In the genomic region with DNA sequence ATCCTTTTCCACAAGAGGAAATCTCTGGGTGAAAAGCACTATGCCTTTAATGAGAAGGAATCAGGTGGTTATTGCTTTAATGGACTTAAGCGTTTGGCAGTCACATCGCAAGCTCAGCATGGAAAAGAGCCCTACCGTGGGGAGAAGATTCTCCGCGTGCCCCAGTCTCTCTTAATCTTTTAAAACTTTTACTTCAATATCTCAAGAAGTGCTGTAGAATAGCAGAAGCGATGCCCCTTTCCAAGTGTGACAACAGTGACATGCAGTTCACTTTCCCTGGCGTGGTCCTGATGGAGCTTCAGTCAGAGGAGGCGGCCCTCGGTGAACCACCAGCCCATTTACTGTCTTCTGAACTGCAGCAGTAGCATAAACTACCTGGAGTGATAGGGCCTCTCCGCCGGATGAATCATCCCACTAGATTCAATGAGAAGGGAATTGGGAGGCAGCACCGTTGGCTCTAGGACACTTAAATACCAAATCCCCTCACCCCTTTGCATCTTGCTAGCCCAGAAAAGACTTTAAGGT, we compare ENCODE assay signal across 12 cellular contexts.
"Had no signal": no experiment of that assay in that cellular context is flagged by ENCODE, and none has a peak within 500 bp of the region (broad histone marks: within the 10 kb centered on the region; RNA-seq: fewer than 3 reads in every experiment).

No MANE protein-coding gene starts in this region.

- H3K27ac Mint-ChIP-seq: activated naive CD4-positive, alpha-beta T cell treated with anti-CD3 and anti-CD28 coated beads for 36 hours; activated naive CD8-positive, alpha-beta T cell treated with anti-CD3 and anti-CD28 coated beads, Interleukin-2, amount 50 U/mL, for 24 hours; activated T-helper 2 cell treated with anti-CD3 and anti-CD28 coated beads, Interferon-gamma antibody, Interleukin-2, Interleukin-4, amounts not matched to agents 10 μg/mL and 5 μg/mL and 100 μg/mL, durations not matched to agents 14 hours and 24 hours and 36 hours had no signal

- H3K27me3 ChIP-seq: gastrocnemius medialis, pancreas had no signal

- H3K27ac ChIP-seq: epithelial cell of prostate, gastrocnemius medialis, heart right ventricle, pancreas, sigmoid colon, spleen, stomach, thoracic aorta had no signal

- H3K4me1 Mint-ChIP-seq: activated naive CD8-positive, alpha-beta T cell treated with anti-CD3 and anti-CD28 coated beads, Interleukin-2, amount 50 U/mL, for 24 hours had no signal

- ATAC-seq: gastrocnemius medialis had no signal

- H3K36me3 ChIP-seq: gastrocnemius medialis, heart right ventricle, pancreas, sigmoid colon, spleen, stomach, thoracic aorta had no signal

- H3K9me3 ChIP-seq: gastrocnemius medialis, pancreas had no signal

- H3K4me1 ChIP-seq: gastrocnemius medialis, heart right ventricle, pancreas, sigmoid colon, spleen, stomach had no signal

- DNase-seq: gastrocnemius medialis, sigmoid colon, T1000 had no signal

- H3K4me3 Mint-ChIP-seq: activated naive CD4-positive, alpha-beta T cell treated with anti-CD3 and anti-CD28 coated beads for 36 hours; activated naive CD8-positive, alpha-beta T cell treated with anti-CD3 and anti-CD28 coated beads, Interleukin-2, amount 50 U/mL, for 24 hours had no signal

- H3K4me3 ChIP-seq: gastrocnemius medialis, heart right ventricle, pancreas, sigmoid colon, spleen, stomach, thoracic aorta had no signal
